8 cellular contexts compared by ENCODE assay signal in the genomic region with DNA sequence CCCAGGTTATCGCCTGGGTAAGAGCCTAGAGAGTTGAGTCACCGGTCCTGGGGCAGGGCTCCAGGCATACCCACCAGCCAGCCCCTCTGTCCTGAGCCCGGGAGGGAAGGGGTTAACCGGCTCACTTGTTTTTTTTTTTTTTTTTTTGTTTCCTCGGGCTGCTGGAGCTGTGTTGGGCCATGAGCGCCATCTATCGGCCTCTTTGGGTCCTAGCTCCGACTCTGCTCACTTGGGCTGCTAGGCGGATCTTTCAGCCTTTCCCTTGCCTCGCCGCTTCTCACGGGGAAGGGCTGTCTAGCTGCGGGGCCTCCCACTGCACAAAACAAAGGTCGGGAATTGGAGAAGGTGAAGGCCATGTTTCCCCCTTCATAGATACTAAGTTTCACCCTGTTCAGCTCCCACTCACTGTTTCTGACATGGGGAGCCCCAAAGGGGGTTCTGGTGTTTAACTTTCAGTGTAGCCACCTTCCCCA. TPM values are rescaled to one million over a fixed set of nuclear protein-coding genes. Genes with fewer than 3 reads are reported as not detected.
DNase-seq lines count a peak whose midpoint lies in the region; ATAC-seq, FAIRE-seq and TF ChIP-seq lines count a peak whose summit lies in the region.

No MANE protein-coding gene starts in this region.

- 0 to 1% methylated on average over 14 of the region's 14 CpGs for WGBS in pancreas, 2 donors
- 0 to 1% methylated on average over 14 of the region's 14 CpGs for WGBS in tibial nerve, 2 donors

- TF ChIP-seq POLR2A in NB4 (IDR thresholded peaks at IDR 0.05; ENCODE audit: extremely low read depth, insufficient read length) (no peak), tibial nerve (IDR thresholded peaks at IDR 0.05) (no peak)

- no peaks in the 10 kb centered on the region for H3K27me3 ChIP-seq in pancreas
- peaks cover 0 to 6% of the 10 kb centered on the region in 2 donors for H3K27me3 ChIP-seq in tibial nerve

- peak in 1 of 2 donors; percentile 40 for TF ChIP-seq EP300 in tibial nerve (IDR thresholded peaks at IDR 0.05)

- FAIRE-seq in pancreas (lab: Jason Lieb, UNC): no peak

- H3K36me3 ChIP-seq in SK-N-MC (ENCODE audit: insufficient read depth, low read length) (no peaks in the 10 kb centered on the region), pancreas (no peaks in the 10 kb centered on the region), tibial nerve (peaks cover 0 to 7% (median 0%) of the 10 kb centered on the region in 3 donors)

- DNase-seq in AG08395 (ENCODE audit: low spot score) (peak; percentile 91), NB4 (ENCODE audit: low read depth) (peak; percentile 88), SK-N-MC (ENCODE audit: low read depth, low spot score) (peak; percentile 75), glomerular endothelial cell (ENCODE audit: extremely low read depth, low read depth, low spot score) (peak; percentile 57), pancreas (peak; percentile 71 to 89 (median 80)), tibial nerve (ENCODE audit: low spot score in 2 of 2) (peak; percentile 76 to 86)
- peak; percentile 80 for DNase-seq in activated naive CD4-positive, alpha-beta T cell treated with Interleukin-2 at 50 U/mL for 16 hours

- TF ChIP-seq CTCF in NB4 (IDR thresholded peaks at IDR 0.05; ENCODE audit: low read depth, low read length): peak; percentile 93
- TF ChIP-seq CTCF in pancreas (IDR thresholded peaks at IDR 0.05): peak; percentile 71 to 83 (median 80)
- peak; percentile 67 to 84 (median 80) for TF ChIP-seq CTCF in tibial nerve (IDR thresholded peaks at IDR 0.05)

- ATAC-seq in GM18868 (IDR thresholded peaks at IDR 0.05; ENCODE audit: unreplicated experiment) (peak; percentile 49), pancreas (peak; percentile 60 to 82 (median 80))

- H3K4me3 ChIP-seq in NB4 (ENCODE audit: low read depth, low read length) (no peak overlapping the region), SK-N-MC (no peak overlapping the region; the same call in 1 of the 2 replicates), pancreas (no peak overlapping the region), tibial nerve (no peak overlapping the region)

- no peak overlapping the region for H3K27ac ChIP-seq in SK-N-MC
- no peak overlapping the region for H3K27ac ChIP-seq in pancreas
- no peak overlapping the region for H3K27ac ChIP-seq in tibial nerve

- H3K9me3 ChIP-seq in SK-N-MC (ENCODE audit: low read depth, low read length) (no peaks in the 10 kb centered on the region), pancreas (no peaks in the 10 kb centered on the region), tibial nerve (no peaks in the 10 kb centered on the region)

- no peak overlapping the region for H3K9ac ChIP-seq in SK-N-MC (ENCODE audit: insufficient read length)

- H3K4me1 ChIP-seq in pancreas: peaks cover 0 to 3% (median 0%) of the 10 kb centered on the region in 3 donors
- peaks cover 0 to 46% (median 10%) of the 10 kb centered on the region in 4 donors for H3K4me1 ChIP-seq in tibial nerve

- intact Hi-C loops in pancreas (cut with DNase I): loop anchor here in 1 of 3 donors (10.0 kb wide), 1 partner anchor 187 kb away; the partner anchor contains the start of genes HOXC8 and HOXC9

RNA-seq across cellular contexts. Expression of gene SMUG1, which starts 2.8 kb away (rescaled TPM):
- total RNA-seq in glomerular endothelial cell (16.3 and 19.0 TPM in 2 replicates), pancreas (10 to 100 TPM; 12.4 to 18.1 (median 14.3) TPM), tibial nerve (10 to 100 TPM; 31.5 to 55.5 (median 36.3) TPM)
- 10 to 100 TPM; 29.7 to 35.4 TPM for polyA plus RNA-seq in pancreas
